8 cellular contexts compared by ENCODE assay signal in genomic region chr10:110671788-110672579, GRCh38. TPM values are rescaled to one million over a fixed set of nuclear protein-coding genes. Genes with fewer than 3 reads are reported as not detected.
DNase-seq lines count a peak whose midpoint lies in the region; ATAC-seq and TF ChIP-seq lines count a peak whose summit lies in the region.

No MANE protein-coding gene starts in this region.

- no peak overlapping the region for H3K27ac ChIP-seq in muscle layer of duodenum (ENCODE audit: low read length)

- TF ChIP-seq POLR2A in GM18526 (IDR thresholded peaks at IDR 0.05; ENCODE audit: extremely low read depth, insufficient read length): peak; percentile 24

- DNase-seq in AG08396 (ENCODE audit: low spot score) (peak; percentile 85), NOMO-1 (lab: John Stamatoyannopoulos, UW; ENCODE audit: unreplicated experiment in 2 of 2) (peak; percentile 78), activated T-cell treated with anti-CD3 and anti-CD28 coated beads for 4 hours (peak; percentile 52)
- peak; percentile 43 to 50 for DNase-seq in stimulated activated CD8-positive, alpha-beta memory T cell treated with anti-CD3 and anti-CD28 coated beads, Interleukin-7, amount 100 ng/mL, for 1 hour (ENCODE audit: low read depth in 2 of 2)

- H3K36me3 ChIP-seq in muscle layer of duodenum (ENCODE audit: control insufficient read depth in 1 of 2, insufficient read depth in 2 of 2, low read length in 2 of 2): no peaks in the 10 kb centered on the region

- H3K27me3 ChIP-seq in muscle layer of duodenum (ENCODE audit: low read depth, low read length): no peaks in the 10 kb centered on the region

- peak overlapping the region; percentile 63 to 74 for H3K4me3 ChIP-seq in muscle layer of duodenum (ENCODE audit: low read depth in 1 of 2, low read length in 2 of 2)

- no peaks in the 10 kb centered on the region for H3K4me1 ChIP-seq in muscle layer of duodenum (ENCODE audit: control insufficient read depth in 1 of 2, insufficient read depth in 2 of 2, low read length in 2 of 2)

- H3K9me3 ChIP-seq in muscle layer of duodenum (ENCODE audit: control insufficient read depth in 1 of 2, low read length in 2 of 2): no peaks in the 10 kb centered on the region

- ATAC-seq in HG03039 (IDR thresholded peaks at IDR 0.05; ENCODE audit: unreplicated experiment) (peak; percentile 98), esophagus mucosa (peak; percentile 80)

RNA-seq across cellular contexts. Expression of gene RBM20, which starts 27.8 kb away (rescaled TPM):
- 3.1 TPM for total RNA-seq in esophagus mucosa
